In genomic region chr7:140297192-140297591, GRCh38 we compare ENCODE assay signal across 20 cellular contexts.
"Had no signal": no experiment of that assay in that cellular context is flagged by ENCODE, and none has a peak within 500 bp of the region (broad histone marks: within the 10 kb centered on the region; RNA-seq: fewer than 3 reads in every experiment).

No MANE protein-coding gene starts in this region.

- ATAC-seq: activated T-cell treated with anti-CD3 and anti-CD28 coated beads, Interleukin-2, amount 50 U/mL, for 72 hours; left cardiac atrium; naive thymus-derived CD4-positive, alpha-beta T cell had no signal

- H3K9me3 ChIP-seq: esophagus squamous epithelium, prostate gland, right atrium auricular region, tibial nerve, uterus had no signal

- H3K4me3 ChIP-seq: esophagus squamous epithelium, neural progenitor cell, prostate gland, right atrium auricular region, skin epidermis, tibial nerve, uterus had no signal

- H3K36me3 ChIP-seq: esophagus squamous epithelium, neural progenitor cell, prostate gland, right atrium auricular region, tibial nerve, uterus had no signal

- H3K4me1 ChIP-seq: esophagus squamous epithelium, neural progenitor cell, prostate gland, right atrium auricular region, tibial nerve, uterus had no signal

- H3K4me1 Mint-ChIP-seq: activated naive CD8-positive, alpha-beta T cell treated with anti-CD3 and anti-CD28 coated beads for 36 hours; neural progenitor cell had no signal

- H3K27me3 Mint-ChIP-seq: activated CD4-positive, alpha-beta T cell treated with anti-CD3 and anti-CD28 coated beads, Interleukin-2, amount 10 ng/mL, durations not matched to agents 24 days and 14 days; activated naive CD8-positive, alpha-beta T cell treated with anti-CD3 and anti-CD28 coated beads for 36 hours; naive thymus-derived CD4-positive, alpha-beta T cell; stimulated activated naive CD8-positive, alpha-beta T cell treated with anti-CD3 and anti-CD28 coated beads, Interleukin-15, Interleukin-2, amounts not matched to agents 100 ng/mL and 50 ng/mL, for 24 hours had no signal

- H3K4me3 Mint-ChIP-seq: activated CD4-positive, alpha-beta T cell treated with anti-CD3 and anti-CD28 coated beads, Interleukin-2, amount 10 ng/mL, durations not matched to agents 24 days and 14 days; activated naive CD8-positive, alpha-beta T cell treated with anti-CD3 and anti-CD28 coated beads for 36 hours; activated T-cell treated with anti-CD3 and anti-CD28 coated beads, Interleukin-2, amount 50 U/mL, for 72 hours; naive thymus-derived CD4-positive, alpha-beta T cell; neural progenitor cell; stimulated activated naive CD8-positive, alpha-beta T cell treated with anti-CD3 and anti-CD28 coated beads, Interleukin-15, Interleukin-2, amounts not matched to agents 100 ng/mL and 50 ng/mL, for 24 hours; T-helper 2 cell treated with Interferon-gamma antibody and Interleukin-4, amounts not matched to agents 5 μg/mL and 100 μg/mL, for 36 hours had no signal

- H3K27ac ChIP-seq: esophagus squamous epithelium, neural progenitor cell, prostate gland, right atrium auricular region, skin epidermis, tibial nerve, uterus had no signal

- H3K9me3 Mint-ChIP-seq: activated CD4-positive, alpha-beta T cell treated with anti-CD3 and anti-CD28 coated beads, Interleukin-2, amount 10 ng/mL, durations not matched to agents 24 days and 14 days; activated naive CD8-positive, alpha-beta T cell treated with anti-CD3 and anti-CD28 coated beads for 36 hours; activated T-cell treated with anti-CD3 and anti-CD28 coated beads, Interleukin-2, amount 50 U/mL, for 72 hours; naive thymus-derived CD4-positive, alpha-beta T cell; neural progenitor cell; stimulated activated naive CD8-positive, alpha-beta T cell treated with anti-CD3 and anti-CD28 coated beads, Interleukin-15, Interleukin-2, amounts not matched to agents 100 ng/mL and 50 ng/mL, for 24 hours; T-helper 2 cell treated with Interferon-gamma antibody and Interleukin-4, amounts not matched to agents 5 μg/mL and 100 μg/mL, for 36 hours had no signal

- H2AFZ ChIP-seq: neural progenitor cell had no signal

- DNase-seq: activated CD4-positive, alpha-beta T cell treated with anti-CD3 and anti-CD28 coated beads, Interleukin-2, amount 10 ng/mL, durations not matched to agents 24 days and 14 days; activated CD4-positive, CD25-positive, alpha-beta regulatory T cell; activated CD8-positive, alpha-beta memory T cell treated with anti-CD3 and anti-CD28 coated beads, Interleukin-2, amount 50 U/mL, for 4 hours; activated gamma-delta T cell treated with Interleukin-2 at 50 U/mL for 16 hours; activated naive CD8-positive, alpha-beta T cell treated with anti-CD3 and anti-CD28 coated beads for 36 hours; activated T-cell treated with anti-CD3 and anti-CD28 coated beads, Interleukin-2, amount 50 U/mL, for 72 hours; amniotic stem cell; effector CD4-positive, alpha-beta T cell; esophagus squamous epithelium; left cardiac atrium; mesenchymal stem cell; uterus had no signal

- H3K4me2 ChIP-seq: neural progenitor cell had no signal

- H3K36me3 Mint-ChIP-seq: activated naive CD8-positive, alpha-beta T cell treated with anti-CD3 and anti-CD28 coated beads for 36 hours; naive thymus-derived CD4-positive, alpha-beta T cell; neural progenitor cell had no signal

- H3K9ac ChIP-seq: neural progenitor cell had no signal

- H3K27ac Mint-ChIP-seq: activated CD4-positive, alpha-beta T cell treated with anti-CD3 and anti-CD28 coated beads, Interleukin-2, amount 10 ng/mL, durations not matched to agents 24 days and 14 days; activated naive CD8-positive, alpha-beta T cell treated with anti-CD3 and anti-CD28 coated beads for 36 hours; activated T-cell treated with anti-CD3 and anti-CD28 coated beads, Interleukin-2, amount 50 U/mL, for 72 hours; neural progenitor cell; stimulated activated naive CD8-positive, alpha-beta T cell treated with anti-CD3 and anti-CD28 coated beads, Interleukin-15, Interleukin-2, amounts not matched to agents 100 ng/mL and 50 ng/mL, for 24 hours; T-helper 2 cell treated with Interferon-gamma antibody and Interleukin-4, amounts not matched to agents 5 μg/mL and 100 μg/mL, for 36 hours had no signal

- H3K27me3 ChIP-seq: esophagus squamous epithelium, neural progenitor cell, right atrium auricular region, tibial nerve, uterus had no signal
